1 cellular context compared by ENCODE assay signal in the genomic region with DNA sequence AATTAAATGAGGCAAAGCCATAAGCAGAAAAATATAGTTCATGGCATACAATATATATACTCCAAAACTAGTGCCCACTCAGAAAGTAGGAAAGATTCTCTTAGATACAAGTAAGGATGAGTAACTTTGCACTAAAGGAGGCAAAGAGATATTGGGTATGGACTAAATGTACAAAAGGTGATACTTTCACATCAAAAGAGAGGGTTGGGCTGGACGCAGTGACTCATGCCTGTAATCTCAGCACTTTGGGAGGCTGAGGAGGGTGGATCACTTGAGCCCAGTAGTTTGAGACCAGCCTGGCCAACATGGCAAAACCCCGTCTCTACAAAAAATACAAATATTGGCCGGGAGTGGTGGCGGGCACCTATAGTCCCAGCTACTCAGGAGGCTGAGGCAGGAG.
TF ChIP-seq lines count a peak whose summit lies in the region.

No MANE protein-coding gene starts in this region.

TF ChIP-seq in SK-N-SH treated with all-trans-retinoic acid at 6 μM for 48 hours, 23 proteins besides CTCF, POLR2A, EP300 and RAD21:
- TF ChIP-seq, protein P1, sequence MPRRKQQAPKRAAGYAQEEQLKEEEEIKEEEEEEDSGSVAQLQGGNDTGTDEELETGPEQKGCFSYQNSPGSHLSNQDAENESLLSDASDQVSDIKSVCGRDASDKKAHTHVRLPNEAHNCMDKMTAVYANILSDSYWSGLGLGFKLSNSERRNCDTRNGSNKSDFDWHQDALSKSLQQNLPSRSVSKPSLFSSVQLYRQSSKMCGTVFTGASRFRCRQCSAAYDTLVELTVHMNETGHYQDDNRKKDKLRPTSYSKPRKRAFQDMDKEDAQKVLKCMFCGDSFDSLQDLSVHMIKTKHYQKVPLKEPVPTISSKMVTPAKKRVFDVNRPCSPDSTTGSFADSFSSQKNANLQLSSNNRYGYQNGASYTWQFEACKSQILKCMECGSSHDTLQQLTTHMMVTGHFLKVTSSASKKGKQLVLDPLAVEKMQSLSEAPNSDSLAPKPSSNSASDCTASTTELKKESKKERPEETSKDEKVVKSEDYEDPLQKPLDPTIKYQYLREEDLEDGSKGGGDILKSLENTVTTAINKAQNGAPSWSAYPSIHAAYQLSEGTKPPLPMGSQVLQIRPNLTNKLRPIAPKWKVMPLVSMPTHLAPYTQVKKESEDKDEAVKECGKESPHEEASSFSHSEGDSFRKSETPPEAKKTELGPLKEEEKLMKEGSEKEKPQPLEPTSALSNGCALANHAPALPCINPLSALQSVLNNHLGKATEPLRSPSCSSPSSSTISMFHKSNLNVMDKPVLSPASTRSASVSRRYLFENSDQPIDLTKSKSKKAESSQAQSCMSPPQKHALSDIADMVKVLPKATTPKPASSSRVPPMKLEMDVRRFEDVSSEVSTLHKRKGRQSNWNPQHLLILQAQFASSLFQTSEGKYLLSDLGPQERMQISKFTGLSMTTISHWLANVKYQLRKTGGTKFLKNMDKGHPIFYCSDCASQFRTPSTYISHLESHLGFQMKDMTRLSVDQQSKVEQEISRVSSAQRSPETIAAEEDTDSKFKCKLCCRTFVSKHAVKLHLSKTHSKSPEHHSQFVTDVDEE (CRISPR knock-in tag; IDR thresholded peaks at IDR 0.05), result no peak
- TF ChIP-seq TOX (CRISPR knock-in tag; IDR thresholded peaks at IDR 0.05; ENCODE audit: borderline replicate concordance) (no peak), SNAI2 (CRISPR knock-in tag; IDR thresholded peaks at IDR 0.05) (no peak), ZFP3 (CRISPR knock-in tag; IDR thresholded peaks at IDR 0.05) (no peak), ISL1 (CRISPR knock-in tag; IDR thresholded peaks at IDR 0.05) (no peak), RARB (CRISPR knock-in tag; IDR thresholded peaks at IDR 0.05) (no peak)
- TF ChIP-seq, protein P2, sequence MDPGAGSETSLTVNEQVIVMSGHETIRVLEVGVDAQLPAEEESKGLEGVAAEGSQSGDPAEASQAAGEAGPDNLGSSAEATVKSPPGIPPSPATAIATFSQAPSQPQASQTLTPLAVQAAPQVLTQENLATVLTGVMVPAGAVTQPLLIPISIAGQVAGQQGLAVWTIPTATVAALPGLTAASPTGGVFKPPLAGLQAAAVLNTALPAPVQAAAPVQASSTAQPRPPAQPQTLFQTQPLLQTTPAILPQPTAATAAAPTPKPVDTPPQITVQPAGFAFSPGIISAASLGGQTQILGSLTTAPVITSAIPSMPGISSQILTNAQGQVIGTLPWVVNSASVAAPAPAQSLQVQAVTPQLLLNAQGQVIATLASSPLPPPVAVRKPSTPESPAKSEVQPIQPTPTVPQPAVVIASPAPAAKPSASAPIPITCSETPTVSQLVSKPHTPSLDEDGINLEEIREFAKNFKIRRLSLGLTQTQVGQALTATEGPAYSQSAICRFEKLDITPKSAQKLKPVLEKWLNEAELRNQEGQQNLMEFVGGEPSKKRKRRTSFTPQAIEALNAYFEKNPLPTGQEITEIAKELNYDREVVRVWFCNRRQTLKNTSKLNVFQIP (CRISPR knock-in tag; IDR thresholded peaks at IDR 0.05; ENCODE audit: borderline replicate concordance, low read depth), result no peak
